20 cellular contexts compared by ENCODE assay signal in genomic region chr12:75561921-75562320, GRCh38.
"Had no signal": no experiment of that assay in that cellular context is flagged by ENCODE, and none has a peak within 500 bp of the region (broad histone marks: within the 10 kb centered on the region; RNA-seq: fewer than 3 reads in every experiment).

No MANE protein-coding gene starts in this region.

- H3K4me3 Mint-ChIP-seq: effector memory CD8-positive, alpha-beta T cell; natural killer cell treated with Interleukin-12 subunit alpha and Interleukin-12 subunit beta and Interleukin-15 and Interleukin-18, amount 100 ng/mL, for 72 hours; stimulated activated naive CD8-positive, alpha-beta T cell treated with anti-CD3 and anti-CD28 coated beads, Interleukin-15, Interleukin-2, amounts not matched to agents 100 ng/mL and 50 ng/mL, for 24 hours had no signal

- H3K36me3 Mint-ChIP-seq: activated naive CD4-positive, alpha-beta T cell treated with anti-CD3 and anti-CD28 coated beads, Interleukin-2, amount 50 U/mL, for 72 hours; brain; natural killer cell treated with Interleukin-12 subunit alpha and Interleukin-12 subunit beta and Interleukin-15 and Interleukin-18, amount 100 ng/mL, for 72 hours had no signal

- H3K36me3 ChIP-seq: esophagus muscularis mucosa, heart left ventricle, neutrophil, pancreas, thyroid gland had no signal

- H3K9me3 Mint-ChIP-seq: activated naive CD4-positive, alpha-beta T cell treated with anti-CD3 and anti-CD28 coated beads, Interleukin-2, amount 50 U/mL, for 72 hours; effector memory CD8-positive, alpha-beta T cell; natural killer cell treated with Interleukin-12 subunit alpha and Interleukin-12 subunit beta and Interleukin-15 and Interleukin-18, amount 100 ng/mL, for 72 hours; stimulated activated naive CD8-positive, alpha-beta T cell treated with anti-CD3 and anti-CD28 coated beads, Interleukin-15, Interleukin-2, amounts not matched to agents 100 ng/mL and 50 ng/mL, for 24 hours had no signal

- H3K27ac ChIP-seq: dorsolateral prefrontal cortex, esophagus muscularis mucosa, heart left ventricle, neutrophil, pancreas, thyroid gland had no signal

- H3K27me3 ChIP-seq: dorsolateral prefrontal cortex, esophagus muscularis mucosa, heart left ventricle, pancreas, thyroid gland had no signal

- H3K9me3 ChIP-seq: esophagus muscularis mucosa, neutrophil, pancreas, thyroid gland had no signal

- H3K4me3 ChIP-seq: dorsolateral prefrontal cortex, esophagus muscularis mucosa, heart left ventricle, pancreas, thyroid gland had no signal

- DNase-seq: activated T-cell treated with anti-CD3 and anti-CD28 coated beads, Interleukin-2, amount 50 U/mL, for 1 hour; aorta; caudate nucleus; dorsolateral prefrontal cortex; effector memory CD8-positive, alpha-beta T cell; heart left ventricle; kidney; mammary epithelial cell; pancreas; right cardiac atrium; stimulated activated CD4-positive, alpha-beta T cell treated with anti-CD3 and anti-CD28 coated beads, Interleukin-1b, Interleukin-23, amount 100 ng/mL, for 48 hours; substantia nigra; T-helper 9 cell; thyroid gland had no signal

- H3K27ac Mint-ChIP-seq: activated naive CD4-positive, alpha-beta T cell treated with anti-CD3 and anti-CD28 coated beads, Interleukin-2, amount 50 U/mL, for 72 hours; effector memory CD8-positive, alpha-beta T cell; stimulated activated naive CD8-positive, alpha-beta T cell treated with anti-CD3 and anti-CD28 coated beads, Interleukin-15, Interleukin-2, amounts not matched to agents 100 ng/mL and 50 ng/mL, for 24 hours had no signal

- H3K4me1 ChIP-seq: pancreas had no signal
